Comparison of ENCODE assay signal across 8 cellular contexts in the genomic region with DNA sequence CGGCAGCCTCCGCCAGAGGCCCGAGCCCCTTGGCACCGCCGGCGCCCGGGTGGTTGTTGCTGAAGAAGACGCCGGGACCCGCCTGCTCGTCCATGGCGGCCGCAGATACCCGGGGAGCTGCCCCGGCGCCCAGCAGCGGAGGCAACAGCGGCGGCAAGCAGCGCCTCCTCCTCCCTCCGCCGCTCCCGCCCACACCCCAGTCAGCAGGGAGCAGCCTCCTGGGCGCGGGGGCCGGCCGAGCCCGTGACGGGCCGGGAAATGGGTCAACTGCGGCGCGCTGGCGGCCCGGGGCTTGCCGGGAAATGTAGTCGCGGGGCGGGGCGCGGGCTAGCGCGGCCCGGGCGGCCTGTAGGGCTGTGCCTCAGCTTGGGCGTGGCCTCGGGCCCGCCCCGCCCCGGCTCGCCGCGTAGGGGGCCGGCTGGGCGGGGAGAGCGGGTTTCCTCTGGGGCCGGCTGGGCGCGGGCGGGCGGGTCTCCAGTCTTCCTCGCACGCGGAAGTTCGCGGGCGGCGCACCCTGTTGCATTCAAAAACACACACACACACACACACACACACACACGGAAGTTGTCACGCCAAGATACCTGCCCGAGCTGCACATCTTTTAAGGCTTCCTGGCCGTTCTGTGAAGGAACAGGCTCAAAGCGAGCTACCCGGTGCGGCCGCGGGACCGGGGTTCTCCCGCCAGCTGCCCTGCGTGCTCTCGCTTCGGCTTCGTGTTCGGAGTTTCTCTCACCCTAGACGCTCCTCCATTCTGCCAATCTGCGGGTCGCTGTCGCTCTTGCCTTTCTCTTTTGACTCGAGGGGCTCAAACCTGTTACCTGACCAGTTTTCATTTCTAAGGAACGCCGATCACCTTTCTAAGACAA. TPM values are rescaled to one million over a fixed set of nuclear protein-coding genes. Genes with fewer than 3 reads are reported as not detected.
A peak's percentile ranks its signal among the peaks of the same experiment; 100 is the strongest.
DNase-seq lines count a peak whose midpoint lies in the region; ATAC-seq and TF ChIP-seq lines count a peak whose summit lies in the region.

A gene with protein sequence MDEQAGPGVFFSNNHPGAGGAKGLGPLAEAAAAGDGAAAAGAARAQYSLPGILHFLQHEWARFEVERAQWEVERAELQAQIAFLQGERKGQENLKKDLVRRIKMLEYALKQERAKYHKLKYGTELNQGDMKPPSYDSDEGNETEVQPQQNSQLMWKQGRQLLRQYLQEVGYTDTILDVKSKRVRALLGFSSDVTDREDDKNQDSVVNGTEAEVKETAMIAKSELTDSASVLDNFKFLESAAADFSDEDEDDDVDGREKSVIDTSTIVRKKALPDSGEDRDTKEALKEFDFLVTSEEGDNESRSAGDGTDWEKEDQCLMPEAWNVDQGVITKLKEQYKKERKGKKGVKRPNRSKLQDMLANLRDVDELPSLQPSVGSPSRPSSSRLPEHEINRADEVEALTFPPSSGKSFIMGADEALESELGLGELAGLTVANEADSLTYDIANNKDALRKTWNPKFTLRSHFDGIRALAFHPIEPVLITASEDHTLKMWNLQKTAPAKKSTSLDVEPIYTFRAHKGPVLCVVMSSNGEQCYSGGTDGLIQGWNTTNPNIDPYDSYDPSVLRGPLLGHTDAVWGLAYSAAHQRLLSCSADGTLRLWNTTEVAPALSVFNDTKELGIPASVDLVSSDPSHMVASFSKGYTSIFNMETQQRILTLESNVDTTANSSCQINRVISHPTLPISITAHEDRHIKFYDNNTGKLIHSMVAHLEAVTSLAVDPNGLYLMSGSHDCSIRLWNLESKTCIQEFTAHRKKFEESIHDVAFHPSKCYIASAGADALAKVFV (minus strand): TSS at position 167 of the 866 bp plus-strand sequence. CDS start 73 bp downstream, at position 94.

- no peaks in the 10 kb centered on the region for H3K27me3 ChIP-seq in osteoblast (ENCODE audit: insufficient read depth, low read length)
- no peaks in the 10 kb centered on the region for H3K27me3 ChIP-seq in testis

- 0 to 1% methylated on average over 6 to 88 of the region's 91 CpGs for WGBS in testis, 2 donors

- peak within 1 kb of the TSS; percentile 97 for H3K4me2 ChIP-seq in osteoblast (ENCODE audit: insufficient read depth, low read length)

- TF ChIP-seq POLR2A in testis (IDR thresholded peaks at IDR 0.05), result peak; percentile 48

- H3K36me3 ChIP-seq in osteoblast (ENCODE audit: insufficient read depth, low read length), result no peaks in the 10 kb centered on the region
- no peaks in the 10 kb centered on the region for H3K36me3 ChIP-seq in testis (ENCODE audit: low read depth, missing control alignments)

- H3K27ac Mint-ChIP-seq in activated naive CD4-positive, alpha-beta T cell treated with anti-CD3 and anti-CD28 coated beads, Interleukin-2, amount 50 U/mL, for 24 hours, result peak within 1 kb of the TSS; percentile 98

- ATAC-seq in HG02623 (IDR thresholded peaks at IDR 0.05; ENCODE audit: unreplicated experiment), result peak; percentile 97
- ATAC-seq in SK-N-SH treated with all-trans-retinoic acid at 6 μM for 48 hours, result peak; percentile 98

- intact Hi-C loops in testis (cut with DNase I; ENCODE audit: low total_unique reads), result no loop called here

- H3K4me3 ChIP-seq in osteoblast (ENCODE audit: insufficient read depth, low read length), result peak within 1 kb of the TSS; percentile 85
- peak within 1 kb of the TSS; percentile 78 to 98 for H3K4me3 ChIP-seq in testis

- H3K36me3 Mint-ChIP-seq in activated naive CD4-positive, alpha-beta T cell treated with anti-CD3 and anti-CD28 coated beads, Interleukin-2, amount 50 U/mL, for 24 hours, result no peaks in the 10 kb centered on the region

- DNase-seq in GM10266 (ENCODE audit: extremely low spot score) (peak; percentile 99), NCI-H1092 treated with DMSO at 0.1 percent for 48 hours (lab: John Stamatoyannopoulos, UW) (peak; percentile 89), glomerular endothelial cell (ENCODE audit: extremely low read depth, low read depth, low spot score) (no peak), osteoblast (ENCODE audit: insufficient read length, low spot score, missing footprints) (peak; percentile 99), testis (peak; percentile 96)

- H3K79me2 ChIP-seq in osteoblast (ENCODE audit: insufficient read depth, low read length), result peaks cover 47% of the 10 kb centered on the region

- H3K4me1 ChIP-seq in osteoblast (ENCODE audit: insufficient read depth, low read length), result peaks cover 7% of the 10 kb centered on the region
- H3K4me1 ChIP-seq in testis, result peaks cover 11% of the 10 kb centered on the region

- H3K27me3 Mint-ChIP-seq in activated naive CD4-positive, alpha-beta T cell treated with anti-CD3 and anti-CD28 coated beads, Interleukin-2, amount 50 U/mL, for 24 hours, result no peaks in the 10 kb centered on the region

- H4K20me1 ChIP-seq in osteoblast (ENCODE audit: insufficient read depth, low read length), result peaks cover 11% of the 10 kb centered on the region

- no peaks in the 10 kb centered on the region for H3K9me3 Mint-ChIP-seq in activated naive CD4-positive, alpha-beta T cell treated with anti-CD3 and anti-CD28 coated beads, Interleukin-2, amount 50 U/mL, for 24 hours

- H3K9me3 ChIP-seq in osteoblast (ENCODE audit: low read depth, low read length) (no peaks in the 10 kb centered on the region), testis (no peaks in the 10 kb centered on the region)

- TF ChIP-seq CTCF in GM10266 (IDR thresholded peaks at IDR 0.05; ENCODE audit: control insufficient read depth, insufficient read depth, low read depth, missing control alignments), result no peak
- TF ChIP-seq CTCF in osteoblast (IDR thresholded peaks at IDR 0.05; ENCODE audit: extremely low read depth, low read depth, low read length), result no peak
- peak in 1 of 3 experiments; percentile 13 for TF ChIP-seq CTCF in testis (IDR thresholded peaks at IDR 0.05)

- peak within 1 kb of the TSS; percentile 99 for H2AFZ ChIP-seq in osteoblast (ENCODE audit: low read length)

- peaks cover 49% of the 10 kb centered on the region for H3K4me1 Mint-ChIP-seq in activated naive CD4-positive, alpha-beta T cell treated with anti-CD3 and anti-CD28 coated beads, Interleukin-2, amount 50 U/mL, for 24 hours

- peak within 1 kb of the TSS; percentile 93 for H3K4me3 Mint-ChIP-seq in activated naive CD4-positive, alpha-beta T cell treated with anti-CD3 and anti-CD28 coated beads, Interleukin-2, amount 50 U/mL, for 24 hours

- H3K27ac ChIP-seq in osteoblast (ENCODE audit: low read depth, low read length) (peak within 1 kb of the TSS; percentile 82), testis (peak within 1 kb of the TSS; percentile 86 to 91)

TF ChIP-seq in SK-N-SH treated with all-trans-retinoic acid at 6 μM for 48 hours, 23 proteins besides CTCF, POLR2A, EP300 and RAD21:
- TF ChIP-seq ZC3H10 (CRISPR knock-in tag; IDR thresholded peaks at IDR 0.05) (no peak), ZNF70 (CRISPR knock-in tag; IDR thresholded peaks at IDR 0.05) (no peak), CSDC2 (CRISPR knock-in tag; IDR thresholded peaks at IDR 0.05) (peak; percentile 46; the same call in 1 of the 2 replicates), ZFP30 (CRISPR knock-in tag; IDR thresholded peaks at IDR 0.05) (no peak), ZNF565 (CRISPR knock-in tag; conservative IDR thresholded peaks at IDR 0.05; ENCODE audit: low read depth) (no peak)
- TF ChIP-seq, protein P1, sequence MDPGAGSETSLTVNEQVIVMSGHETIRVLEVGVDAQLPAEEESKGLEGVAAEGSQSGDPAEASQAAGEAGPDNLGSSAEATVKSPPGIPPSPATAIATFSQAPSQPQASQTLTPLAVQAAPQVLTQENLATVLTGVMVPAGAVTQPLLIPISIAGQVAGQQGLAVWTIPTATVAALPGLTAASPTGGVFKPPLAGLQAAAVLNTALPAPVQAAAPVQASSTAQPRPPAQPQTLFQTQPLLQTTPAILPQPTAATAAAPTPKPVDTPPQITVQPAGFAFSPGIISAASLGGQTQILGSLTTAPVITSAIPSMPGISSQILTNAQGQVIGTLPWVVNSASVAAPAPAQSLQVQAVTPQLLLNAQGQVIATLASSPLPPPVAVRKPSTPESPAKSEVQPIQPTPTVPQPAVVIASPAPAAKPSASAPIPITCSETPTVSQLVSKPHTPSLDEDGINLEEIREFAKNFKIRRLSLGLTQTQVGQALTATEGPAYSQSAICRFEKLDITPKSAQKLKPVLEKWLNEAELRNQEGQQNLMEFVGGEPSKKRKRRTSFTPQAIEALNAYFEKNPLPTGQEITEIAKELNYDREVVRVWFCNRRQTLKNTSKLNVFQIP (CRISPR knock-in tag; IDR thresholded peaks at IDR 0.05; ENCODE audit: borderline replicate concordance, low read depth), result no peak
- TF ChIP-seq, protein P2, sequence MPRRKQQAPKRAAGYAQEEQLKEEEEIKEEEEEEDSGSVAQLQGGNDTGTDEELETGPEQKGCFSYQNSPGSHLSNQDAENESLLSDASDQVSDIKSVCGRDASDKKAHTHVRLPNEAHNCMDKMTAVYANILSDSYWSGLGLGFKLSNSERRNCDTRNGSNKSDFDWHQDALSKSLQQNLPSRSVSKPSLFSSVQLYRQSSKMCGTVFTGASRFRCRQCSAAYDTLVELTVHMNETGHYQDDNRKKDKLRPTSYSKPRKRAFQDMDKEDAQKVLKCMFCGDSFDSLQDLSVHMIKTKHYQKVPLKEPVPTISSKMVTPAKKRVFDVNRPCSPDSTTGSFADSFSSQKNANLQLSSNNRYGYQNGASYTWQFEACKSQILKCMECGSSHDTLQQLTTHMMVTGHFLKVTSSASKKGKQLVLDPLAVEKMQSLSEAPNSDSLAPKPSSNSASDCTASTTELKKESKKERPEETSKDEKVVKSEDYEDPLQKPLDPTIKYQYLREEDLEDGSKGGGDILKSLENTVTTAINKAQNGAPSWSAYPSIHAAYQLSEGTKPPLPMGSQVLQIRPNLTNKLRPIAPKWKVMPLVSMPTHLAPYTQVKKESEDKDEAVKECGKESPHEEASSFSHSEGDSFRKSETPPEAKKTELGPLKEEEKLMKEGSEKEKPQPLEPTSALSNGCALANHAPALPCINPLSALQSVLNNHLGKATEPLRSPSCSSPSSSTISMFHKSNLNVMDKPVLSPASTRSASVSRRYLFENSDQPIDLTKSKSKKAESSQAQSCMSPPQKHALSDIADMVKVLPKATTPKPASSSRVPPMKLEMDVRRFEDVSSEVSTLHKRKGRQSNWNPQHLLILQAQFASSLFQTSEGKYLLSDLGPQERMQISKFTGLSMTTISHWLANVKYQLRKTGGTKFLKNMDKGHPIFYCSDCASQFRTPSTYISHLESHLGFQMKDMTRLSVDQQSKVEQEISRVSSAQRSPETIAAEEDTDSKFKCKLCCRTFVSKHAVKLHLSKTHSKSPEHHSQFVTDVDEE (CRISPR knock-in tag; IDR thresholded peaks at IDR 0.05), result 0 out of 2 replicates have a peak, but pooled peaks have one; percentile 40

RNA-seq across cellular contexts. Expression of the gene that starts here (rescaled TPM):
- total RNA-seq in glomerular endothelial cell (17.5 and 22.1 TPM in 2 replicates), osteoblast (21.4 and 25.0 TPM in 2 replicates), testis (10 to 100 TPM; 34.8 to 37.1 TPM)
- 13.9 TPM for polyA plus RNA-seq in testis (ENCODE audit: insufficient read depth, low read depth, low replicate concordance)
